Comparison of ENCODE assay signal across 2 cellular contexts in the genomic region with DNA sequence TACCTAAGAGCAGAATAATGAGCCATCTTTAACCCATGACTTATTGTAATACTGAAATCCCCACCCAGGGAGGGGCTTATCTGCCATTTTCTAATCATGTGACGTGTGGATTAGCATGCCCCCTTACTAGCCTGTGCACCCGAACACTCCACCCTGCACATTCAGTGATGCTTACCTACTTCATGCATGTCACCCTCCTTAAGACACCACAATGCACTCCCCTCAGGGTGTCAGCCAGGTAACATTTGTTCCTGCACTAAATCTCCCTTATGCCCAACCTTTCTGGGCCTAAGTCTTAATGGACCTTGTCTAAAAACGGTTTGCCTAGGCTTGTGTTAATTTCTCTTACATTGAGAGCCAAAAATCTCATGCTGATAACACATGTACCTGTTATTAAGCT.
TF ChIP-seq lines count a peak whose summit lies in the region.

No MANE protein-coding gene starts in this region.

TF ChIP-seq in HepG2, 621 proteins besides CTCF, POLR2A, EP300 and RAD21:
- TF ChIP-seq ARHGAP35 (CRISPR knock-in tag; IDR thresholded peaks at IDR 0.05; ENCODE audit: borderline replicate concordance) = no peak
- TF ChIP-seq, protein P1, sequence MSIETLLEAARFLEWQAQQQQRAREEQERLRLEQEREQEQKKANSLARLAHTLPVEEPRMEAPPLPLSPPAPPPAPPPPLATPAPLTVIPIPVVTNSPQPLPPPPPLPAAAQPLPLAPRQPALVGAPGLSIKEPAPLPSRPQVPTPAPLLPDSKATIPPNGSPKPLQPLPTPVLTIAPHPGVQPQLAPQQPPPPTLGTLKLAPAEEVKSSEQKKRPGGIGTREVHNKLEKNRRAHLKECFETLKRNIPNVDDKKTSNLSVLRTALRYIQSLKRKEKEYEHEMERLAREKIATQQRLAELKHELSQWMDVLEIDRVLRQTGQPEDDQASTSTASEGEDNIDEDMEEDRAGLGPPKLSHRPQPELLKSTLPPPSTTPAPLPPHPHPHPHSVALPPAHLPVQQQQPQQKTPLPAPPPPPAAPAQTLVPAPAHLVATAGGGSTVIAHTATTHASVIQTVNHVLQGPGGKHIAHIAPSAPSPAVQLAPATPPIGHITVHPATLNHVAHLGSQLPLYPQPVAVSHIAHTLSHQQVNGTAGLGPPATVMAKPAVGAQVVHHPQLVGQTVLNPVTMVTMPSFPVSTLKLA (IDR thresholded peaks at IDR 0.05) = peak; percentile 79; the same call in 1 of the 2 replicates

TF ChIP-seq in H1, 55 proteins besides CTCF, POLR2A, EP300 and RAD21:
- TF ChIP-seq POLR2AphosphoS5 (IDR thresholded peaks at IDR 0.05; ENCODE audit: low read depth, low read length) = no peak
- TF ChIP-seq NRF1 (IDR thresholded peaks at IDR 0.05; ENCODE audit: low read depth, low read length) = no peak
- no peak for TF ChIP-seq SAP30 (IDR thresholded peaks at IDR 0.05; ENCODE audit: insufficient read depth, insufficient replicate concordance, low read length)
- TF ChIP-seq RNF2 (IDR thresholded peaks at IDR 0.05; ENCODE audit: borderline replicate concordance, low read depth, low read length, missing control alignments, poor library complexity, severe bottlenecking) = no peak
- TF ChIP-seq JUND (IDR thresholded peaks at IDR 0.05; ENCODE audit: low read length) = no peak
- TF ChIP-seq RXRA (IDR thresholded peaks at IDR 0.05; ENCODE audit: insufficient read depth, low read depth, low read length) = no peak
- TF ChIP-seq GTF2F1 (IDR thresholded peaks at IDR 0.05; ENCODE audit: borderline replicate concordance, low read depth, low read length) = no peak
- TF ChIP-seq ZNF274 (IDR thresholded peaks at IDR 0.05; ENCODE audit: borderline replicate concordance, extremely low read depth, low read length) = no peak
- no peak for TF ChIP-seq SIX5 (IDR thresholded peaks at IDR 0.05; ENCODE audit: low read depth, low read length)
- no peak for TF ChIP-seq KDM5A (IDR thresholded peaks at IDR 0.05; ENCODE audit: low read length)
- TF ChIP-seq JUN (IDR thresholded peaks at IDR 0.05; ENCODE audit: low read depth, low read length) = no peak
- TF ChIP-seq RBBP5 (IDR thresholded peaks at IDR 0.05; ENCODE audit: borderline replicate concordance, low read depth, low read length) = no peak
- no peak for TF ChIP-seq EGR1 (IDR thresholded peaks at IDR 0.05; ENCODE audit: borderline replicate concordance, low read depth, low read length)
- no peak for TF ChIP-seq POU5F1 (IDR thresholded peaks at IDR 0.05; ENCODE audit: low read depth, low read length)
- no peak for TF ChIP-seq BACH1 (IDR thresholded peaks at IDR 0.05; ENCODE audit: low read length)
- no peak for TF ChIP-seq SP4 (IDR thresholded peaks at IDR 0.05; ENCODE audit: low read length)
- no peak for TF ChIP-seq CHD2 (IDR thresholded peaks at IDR 0.05; ENCODE audit: low read length)
- TF ChIP-seq TEAD4 (IDR thresholded peaks at IDR 0.05; ENCODE audit: low read depth, low read length) = no peak
- no peak for TF ChIP-seq SIRT6 (IDR thresholded peaks at IDR 0.05; ENCODE audit: low read length)
TF ChIP-seq in H1: peak in this region for 0.
